Comparison of ENCODE assay signal across 8 cellular contexts in the genomic region with DNA sequence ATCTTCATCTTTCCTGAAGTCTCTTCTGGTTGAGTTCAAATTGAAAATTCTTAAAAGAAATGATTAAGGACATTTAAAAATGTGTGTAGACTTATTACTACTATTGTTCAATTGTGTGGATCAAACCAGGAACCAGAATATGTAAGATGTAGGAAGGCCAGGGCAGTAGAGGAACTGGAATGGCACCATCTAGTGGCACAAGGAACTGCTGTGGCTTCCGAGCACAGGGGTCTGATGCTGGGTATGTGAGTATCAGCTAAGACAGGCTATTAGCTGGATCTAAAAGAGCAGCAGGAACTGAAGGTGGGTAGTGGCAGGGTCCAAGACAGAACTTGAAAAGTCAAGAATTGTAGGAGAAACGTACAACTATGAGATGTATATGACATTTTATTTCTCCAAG.
DNase-seq lines count a peak whose midpoint lies in the region; ATAC-seq and TF ChIP-seq lines count a peak whose summit lies in the region.

No MANE protein-coding gene starts in this region.

- TF ChIP-seq POLR2A in right lobe of liver (IDR thresholded peaks at IDR 0.05), result no peak

- TF ChIP-seq CTCF in KMS-11 (conservative IDR thresholded peaks at IDR 0.05; ENCODE audit: low read depth, low read length) (peak; percentile 59; the same call in 1 of the 2 replicates), WI38 (IDR thresholded peaks at IDR 0.05; ENCODE audit: low read depth, low read length) (0 out of 2 replicates have a peak, but pooled peaks have one; percentile 15), right lobe of liver (IDR thresholded peaks at IDR 0.05) (peak in 3 of 4 donors; percentile 43 to 50 (median 44))

- H3K27me3 ChIP-seq in KMS-11 (ENCODE audit: insufficient read depth, low read depth) (no peaks in the 10 kb centered on the region), right lobe of liver (no peaks in the 10 kb centered on the region)

- no peaks in the 10 kb centered on the region for H4K20me1 ChIP-seq in KMS-11 (ENCODE audit: insufficient read depth)

- H3K4me2 ChIP-seq in KMS-11, result no peak overlapping the region

- 31% methylated on average over 2 of the region's 2 CpGs for WGBS in right lobe of liver (ENCODE audit: insufficient coverage, low coverage, low lambda C conversion rate, missing lambda C conversion rate)

- H3K36me3 ChIP-seq in KMS-11 (ENCODE audit: insufficient read depth) (no peaks in the 10 kb centered on the region), right lobe of liver (no peaks in the 10 kb centered on the region)

- no peaks in the 10 kb centered on the region for H3K79me2 ChIP-seq in KMS-11 (ENCODE audit: insufficient read depth, low read depth)

- intact Hi-C loops in right lobe of liver (cut with DNase I), result no loop called here

- H2AFZ ChIP-seq in KMS-11 (ENCODE audit: low read depth), result no peak overlapping the region

- H3K27ac ChIP-seq in KMS-11 (no peak overlapping the region), right lobe of liver (no peak overlapping the region)

- H3K9me3 ChIP-seq in right lobe of liver, result no peaks in the 10 kb centered on the region

- ATAC-seq in GM19397 (IDR thresholded peaks at IDR 0.05; ENCODE audit: unreplicated experiment) (peak; percentile 83), right lobe of liver (peak; percentile 62 to 65 (median 64)), HG03095 (IDR thresholded peaks at IDR 0.05; ENCODE audit: unreplicated experiment) (no peak)

- H3K4me3 ChIP-seq in KMS-11 (IDR thresholded peaks at IDR 0.05; ENCODE audit: insufficient read depth, low read depth, low read length) (no peak overlapping the region), WI38 (ENCODE audit: low read depth, low read length) (no peak overlapping the region), right lobe of liver (no peak overlapping the region)

- H3K4me1 ChIP-seq in KMS-11 (ENCODE audit: low read depth, poor library complexity, severe bottlenecking) (no peaks in the 10 kb centered on the region), right lobe of liver (no peaks in the 10 kb centered on the region)

- DNase-seq in D341Med (ENCODE audit: low spot score) (peak; percentile 58), right lobe of liver (no peak), T-helper 9 cell (no peak), mucosa of gallbladder (ENCODE audit: low spot score) (no peak)

- no peak overlapping the region for H3K9ac ChIP-seq in KMS-11
